ENCODE assay signal across 14 cellular contexts in the genomic region with DNA sequence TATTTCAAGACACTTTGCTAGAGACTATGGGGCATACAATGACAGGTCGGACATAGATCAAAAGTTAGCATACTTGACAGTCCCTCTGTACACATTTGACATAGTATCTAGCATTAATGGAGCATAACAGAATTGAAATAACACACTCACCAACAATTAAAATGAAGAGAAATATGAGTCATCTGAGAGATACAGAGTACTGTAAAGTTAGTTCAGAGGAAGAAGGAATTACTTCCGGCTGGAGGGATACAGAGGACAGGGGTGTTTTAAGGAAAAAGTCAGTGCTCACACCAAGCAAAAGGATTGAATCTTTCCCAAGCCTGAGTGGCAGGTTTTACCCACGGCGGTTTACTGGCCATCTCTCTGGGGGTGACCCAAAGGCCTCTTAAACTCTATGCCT.
"Had no signal": no experiment of that assay in that cellular context is flagged by ENCODE, and none has a peak within 500 bp of the region (broad histone marks: within the 10 kb centered on the region; RNA-seq: fewer than 3 reads in every experiment).

No MANE protein-coding gene starts in this region.

- ATAC-seq: activated naive CD4-positive, alpha-beta T cell treated with anti-CD3 and anti-CD28 coated beads, Interleukin-2, amount 50 U/mL, for 72 hours; activated T-cell treated with anti-CD3 and anti-CD28 coated beads, Interleukin-2, amount 50 U/mL, for 72 hours; gastrocnemius medialis; stimulated activated naive CD8-positive, alpha-beta T cell treated with anti-CD3 and anti-CD28 coated beads, Interleukin-15, amount 100 ng/mL, for 72 hours had no signal

- H3K27ac ChIP-seq: epithelial cell of prostate, gastrocnemius medialis, left ventricle myocardium inferior, sigmoid colon, spleen, upper lobe of left lung had no signal

- H3K36me3 ChIP-seq: left ventricle myocardium inferior had no signal

- H3K27me3 ChIP-seq: gastrocnemius medialis, sigmoid colon, spleen, upper lobe of left lung had no signal

- H3K4me3 Mint-ChIP-seq: activated CD4-positive, alpha-beta T cell treated with anti-CD3 and anti-CD28 coated beads, Interleukin-2, amount 10 ng/mL, durations not matched to agents 7 days and 5 days; stimulated activated naive CD8-positive, alpha-beta T cell treated with anti-CD3 and anti-CD28 coated beads, Interleukin-15, amount 100 ng/mL, for 72 hours had no signal

- DNase-seq: activated CD4-positive, alpha-beta T cell treated with anti-CD3 and anti-CD28 coated beads, Interleukin-2, amount 10 ng/mL, durations not matched to agents 7 days and 5 days; activated CD8-positive, alpha-beta memory T cell treated with anti-CD3 and anti-CD28 coated beads, Interleukin-2, amount 50 U/mL, for 48 hours; activated gamma-delta T cell; activated T-cell treated with anti-CD3 and anti-CD28 coated beads, Interleukin-2, amount 50 U/mL, for 72 hours; gastrocnemius medialis; islet precursor cell; left ventricle myocardium inferior; sigmoid colon; spleen; stimulated activated naive CD8-positive, alpha-beta T cell treated with anti-CD3 and anti-CD28 coated beads, Interleukin-15, amount 100 ng/mL, for 72 hours; T-helper 9 cell; upper lobe of left lung had no signal

- H3K27me3 Mint-ChIP-seq: stimulated activated naive CD8-positive, alpha-beta T cell treated with anti-CD3 and anti-CD28 coated beads, Interleukin-15, amount 100 ng/mL, for 72 hours had no signal

- H3K9me3 Mint-ChIP-seq: activated CD4-positive, alpha-beta T cell treated with anti-CD3 and anti-CD28 coated beads, Interleukin-2, amount 10 ng/mL, durations not matched to agents 7 days and 5 days; activated naive CD4-positive, alpha-beta T cell treated with anti-CD3 and anti-CD28 coated beads, Interleukin-2, amount 50 U/mL, for 72 hours; activated T-cell treated with anti-CD3 and anti-CD28 coated beads, Interleukin-2, amount 50 U/mL, for 72 hours; stimulated activated naive CD8-positive, alpha-beta T cell treated with anti-CD3 and anti-CD28 coated beads, Interleukin-15, amount 100 ng/mL, for 72 hours had no signal

- H3K27ac Mint-ChIP-seq: activated CD4-positive, alpha-beta T cell treated with anti-CD3 and anti-CD28 coated beads, Interleukin-2, amount 10 ng/mL, durations not matched to agents 7 days and 5 days; activated naive CD4-positive, alpha-beta T cell treated with anti-CD3 and anti-CD28 coated beads, Interleukin-2, amount 50 U/mL, for 72 hours; stimulated activated naive CD8-positive, alpha-beta T cell treated with anti-CD3 and anti-CD28 coated beads, Interleukin-15, amount 100 ng/mL, for 72 hours had no signal

- H3K4me3 ChIP-seq: gastrocnemius medialis, left ventricle myocardium inferior, sigmoid colon, spleen, upper lobe of left lung had no signal

- H3K9me3 ChIP-seq: gastrocnemius medialis, left ventricle myocardium inferior, sigmoid colon, spleen, upper lobe of left lung had no signal
